Comparison of ENCODE assay signal across 8 cellular contexts in genomic region chr3:32816439-32817194, GRCh38. TPM values are rescaled to one million over a fixed set of nuclear protein-coding genes. Genes with fewer than 3 reads are reported as not detected.
DNase-seq lines count a peak whose midpoint lies in the region; ATAC-seq and TF ChIP-seq lines count a peak whose summit lies in the region.

No MANE protein-coding gene starts in this region.

- intact Hi-C loops in vagina (cut with DNase I) = no loop called here
- intact Hi-C loops in ovary (cut with DNase I) = no loop called here

- no peak overlapping the region for H3K27ac ChIP-seq in vagina
- no peak overlapping the region for H3K27ac ChIP-seq in ovary

- no peaks in the 10 kb centered on the region for H3K36me3 ChIP-seq in vagina
- H3K36me3 ChIP-seq in ovary = no peaks in the 10 kb centered on the region

- WGBS in ovary, 3 donors = 0 to 1% (median 1%) methylated on average over 59 to 78 of the region's 78 CpGs

- H3K27me3 ChIP-seq in mononuclear cell (ENCODE audit: insufficient read depth, low read length) = peaks cover 47% of the 10 kb centered on the region
- H3K27me3 ChIP-seq in vagina = peaks cover 12% of the 10 kb centered on the region
- H3K27me3 ChIP-seq in ovary = no peaks in the 10 kb centered on the region

- no peaks in the 10 kb centered on the region for H3K9me3 ChIP-seq in mononuclear cell (ENCODE audit: low read depth, low read length)
- H3K9me3 ChIP-seq in vagina = no peaks in the 10 kb centered on the region
- H3K9me3 ChIP-seq in ovary = no peaks in the 10 kb centered on the region

- TF ChIP-seq POLR2A in vagina (IDR thresholded peaks at IDR 0.05) (no peak), ovary (IDR thresholded peaks at IDR 0.05) (no peak)

- H3K4me3 ChIP-seq in mononuclear cell (ENCODE audit: low read length) (peak overlapping the region; percentile 28), vagina (peak overlapping the region; percentile 35 to 39), ovary (no peak overlapping the region)

- TF ChIP-seq EP300 in ovary (IDR thresholded peaks at IDR 0.05) = no peak

- peaks cover 51% of the 10 kb centered on the region for H3K4me1 ChIP-seq in mononuclear cell (ENCODE audit: insufficient read depth, low read length)
- H3K4me1 ChIP-seq in vagina = peaks cover 17% of the 10 kb centered on the region
- H3K4me1 ChIP-seq in ovary (ENCODE audit: insufficient read depth) = no peaks in the 10 kb centered on the region

- TF ChIP-seq CTCF in vagina (IDR thresholded peaks at IDR 0.05) (no peak), ovary (IDR thresholded peaks at IDR 0.05) (no peak)

- no peak for ATAC-seq in GM19467 (IDR thresholded peaks at IDR 0.05; ENCODE audit: unreplicated experiment)

- DNase-seq in NCI-H2227 (lab: John Stamatoyannopoulos, UW; ENCODE audit: unreplicated experiment) = peak; percentile 42
- no peak for DNase-seq in NCI-H2227 treated with DMSO at 0.1 percent for 48 hours (lab: John Stamatoyannopoulos, UW)
- DNase-seq in NCI-H526 treated with DMSO at 0.1 percent for 48 hours (lab: John Stamatoyannopoulos, UW) = peak; percentile 43
- DNase-seq in ecto neural progenitor cell (ENCODE audit: low spot score) = peak; percentile 94
- DNase-seq in vagina (ENCODE audit: extremely low spot score in 2 of 2) = no peak
- no peak for DNase-seq in ovary

RNA-seq across cellular contexts. Expression of gene TRIM71, which starts 1.2 kb away (rescaled TPM):
- total RNA-seq in mononuclear cell = 0.10 TPM
- total RNA-seq in vagina = not detected
- total RNA-seq in ovary = under 1 TPM in 4 of 7 donors, not detected in 3; 0.05 to 0.43 (median 0.21) TPM
- under 1 TPM in 1 of 2 donors, not detected in 1; 0.06 TPM for polyA plus RNA-seq in ovary

Comparison
In these comparisons a context has a peak if more than half of its experiments do, and no peak if none do; other contexts are left out.
1. DNase-seq: peak in NCI-H2227 (single experiment), NCI-H526 treated with DMSO at 0.1 percent for 48 hours (single experiment) and ecto neural progenitor cell (single experiment); none in NCI-H2227 treated with DMSO at 0.1 percent for 48 hours (single experiment), vagina (0 of 2) and ovary (0 of 5).